ENCODE assay signal across 14 cellular contexts in the genomic region with DNA sequence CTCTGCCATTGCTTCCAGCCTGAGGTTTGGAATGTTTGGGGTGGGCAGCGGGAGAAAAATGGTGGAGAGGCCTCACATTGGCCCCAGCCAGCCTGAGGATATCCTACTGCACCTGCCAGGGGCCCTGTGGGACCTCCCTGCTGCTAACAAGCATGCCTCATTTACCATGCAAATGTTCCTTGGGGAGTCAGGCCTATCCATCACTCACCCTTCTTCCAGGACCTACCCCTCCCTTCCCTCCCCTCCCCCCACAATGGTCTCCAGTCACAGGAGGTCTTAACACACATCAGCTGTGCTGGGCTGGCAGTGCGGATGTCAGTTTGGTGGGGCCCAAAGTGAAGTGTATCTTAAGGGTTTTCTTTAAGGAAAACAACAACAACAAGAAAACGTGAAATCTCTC.
"Had no signal": no experiment of that assay in that cellular context is flagged by ENCODE, and none has a peak within 500 bp of the region (broad histone marks: within the 10 kb centered on the region; RNA-seq: fewer than 3 reads in every experiment).

No MANE protein-coding gene starts in this region.

- H3K4me1 Mint-ChIP-seq: stimulated activated naive CD8-positive, alpha-beta T cell treated with anti-CD3 and anti-CD28 coated beads, Interleukin-15, amount 100 ng/mL, for 72 hours had no signal

- H3K4me1 ChIP-seq: gastrocnemius medialis had no signal

- H3K36me3 ChIP-seq: gastrocnemius medialis, ovary had no signal

- H3K27me3 ChIP-seq: gastrocnemius medialis, ovary had no signal

- H3K27ac ChIP-seq: dorsolateral prefrontal cortex, gastrocnemius medialis, ovary had no signal

- DNase-seq: activated CD4-positive, alpha-beta T cell treated with anti-CD3 and anti-CD28 coated beads for 1 hour; activated CD4-positive, alpha-beta T cell treated with anti-CD3 and anti-CD28 coated beads, Interleukin-2, amount 50 U/mL, for 4 hours; activated effector memory CD4-positive, alpha-beta T cell treated with Interleukin-2 at 50 U/mL for 16 hours; activated naive CD4-positive, alpha-beta T cell treated with anti-CD3 and anti-CD28 coated beads, Interleukin-2, amount 50 U/mL, for 16 hours; activated T-cell treated with anti-CD3 and anti-CD28 coated beads, Interleukin-2, amount 50 U/mL, for 4 hours; dorsolateral prefrontal cortex; erythroblast; gastrocnemius medialis; ovary; stimulated activated naive CD8-positive, alpha-beta T cell treated with anti-CD3 and anti-CD28 coated beads, Interleukin-15, amount 100 ng/mL, for 72 hours; T-helper 9 cell had no signal

- H3K4me3 Mint-ChIP-seq: activated T-cell treated with anti-CD3 and anti-CD28 coated beads, Interleukin-2, amount 50 U/mL, for 4 hours; mesothelial cell of epicardium; stimulated activated naive CD8-positive, alpha-beta T cell treated with anti-CD3 and anti-CD28 coated beads, Interleukin-15, amount 100 ng/mL, for 72 hours; type B pancreatic cell had no signal

- H3K27ac Mint-ChIP-seq: mesothelial cell of epicardium; stimulated activated naive CD8-positive, alpha-beta T cell treated with anti-CD3 and anti-CD28 coated beads, Interleukin-15, amount 100 ng/mL, for 72 hours; type B pancreatic cell had no signal

- H3K36me3 Mint-ChIP-seq: mesothelial cell of epicardium, type B pancreatic cell had no signal

- ATAC-seq: activated T-cell treated with anti-CD3 and anti-CD28 coated beads, Interleukin-2, amount 50 U/mL, for 4 hours; gastrocnemius medialis; sciatic nerve; stimulated activated naive CD8-positive, alpha-beta T cell treated with anti-CD3 and anti-CD28 coated beads, Interleukin-15, amount 100 ng/mL, for 72 hours had no signal

- H3K9me3 ChIP-seq: gastrocnemius medialis, ovary had no signal

- H3K9me3 Mint-ChIP-seq: mesothelial cell of epicardium, type B pancreatic cell had no signal

- H3K4me3 ChIP-seq: dorsolateral prefrontal cortex, gastrocnemius medialis, ovary had no signal

- H3K27me3 Mint-ChIP-seq: stimulated activated naive CD8-positive, alpha-beta T cell treated with anti-CD3 and anti-CD28 coated beads, Interleukin-15, amount 100 ng/mL, for 72 hours had no signal
